ENCODE assay signal across 8 cellular contexts in genomic region chr7:106660862-106661720, GRCh38. TPM values are rescaled to one million over a fixed set of nuclear protein-coding genes. Genes with fewer than 3 reads are reported as not detected.
DNase-seq lines count a peak whose midpoint lies in the region; ATAC-seq and TF ChIP-seq lines count a peak whose summit lies in the region.

CCDC71L (minus strand) TSS chr7:106661158; CDS start chr7:106660896, 262 bp downstream.

- peak within 1 kb of the TSS; percentile 93 for H3K4me3 Mint-ChIP-seq in T-helper 2 cell treated with Interferon-gamma antibody and Interleukin-4, amounts not matched to agents 5 μg/mL and 100 μg/mL, for 36 hours

- DNase-seq in NCI-H187 treated with DMSO at 0.1 percent for 48 hours (lab: John Stamatoyannopoulos, UW) (peak; percentile 94), ascending aorta (ENCODE audit: low spot score in 2 of 2) (peak; percentile 90 to 98), hepatic stellate cell (ENCODE audit: low spot score) (peak; percentile 90), retina (peak; percentile 95), GF-D8 (lab: John Stamatoyannopoulos, UW) (no peak)
- peak; percentile 91 for DNase-seq in T-helper 2 cell treated with Interferon-gamma antibody and Interleukin-4, amounts not matched to agents 5 μg/mL and 100 μg/mL, for 36 hours (ENCODE audit: low spot score)

- intact Hi-C loops in ascending aorta (cut with DNase I): loop anchor here (1.0 to 5.0 kb wide), 8 partner anchors 76 to 1231 kb away; partner anchors contain the start of genes ATXN7L1, BCAP29, DLD and HBP1

- no peaks in the 10 kb centered on the region for H3K9me3 ChIP-seq in ascending aorta

- H3K4me1 ChIP-seq in ascending aorta: peaks cover 4 to 13% of the 10 kb centered on the region in 2 donors

- peaks cover 4% of the 10 kb centered on the region for H3K9me3 Mint-ChIP-seq in T-helper 2 cell treated with Interferon-gamma antibody and Interleukin-4, amounts not matched to agents 5 μg/mL and 100 μg/mL, for 36 hours

- peaks cover 34% of the 10 kb centered on the region for H3K4me1 Mint-ChIP-seq in T-helper 2 cell treated with Interferon-gamma antibody and Interleukin-4, amounts not matched to agents 5 μg/mL and 100 μg/mL, for 36 hours (ENCODE audit: low read depth)

- peaks cover 2% of the 10 kb centered on the region for H3K27me3 Mint-ChIP-seq in T-helper 2 cell treated with Interferon-gamma antibody and Interleukin-4, amounts not matched to agents 5 μg/mL and 100 μg/mL, for 36 hours (ENCODE audit: low read depth)

- ATAC-seq in GM18498 (IDR thresholded peaks at IDR 0.05; ENCODE audit: unreplicated experiment): peak; percentile 84
- ATAC-seq in HG02938 (IDR thresholded peaks at IDR 0.05; ENCODE audit: unreplicated experiment): peak; percentile 73

- H3K36me3 ChIP-seq in ascending aorta: no peaks in the 10 kb centered on the region

- H3K27ac ChIP-seq in ascending aorta: peak within 1 kb of the TSS; percentile 96 to 99

- H3K27ac Mint-ChIP-seq in T-helper 2 cell treated with Interferon-gamma antibody and Interleukin-4, amounts not matched to agents 5 μg/mL and 100 μg/mL, for 36 hours: peak within 1 kb of the TSS; percentile 94

- peaks cover 6% of the 10 kb centered on the region for H3K36me3 Mint-ChIP-seq in T-helper 2 cell treated with Interferon-gamma antibody and Interleukin-4, amounts not matched to agents 5 μg/mL and 100 μg/mL, for 36 hours (ENCODE audit: low read depth)

- no peak for TF ChIP-seq CTCF in ascending aorta (IDR thresholded peaks at IDR 0.05)

- H3K27me3 ChIP-seq in ascending aorta: no peaks in the 10 kb centered on the region

- peak within 1 kb of the TSS; percentile 93 to 99 for H3K4me3 ChIP-seq in ascending aorta

RNA-seq across cellular contexts. Expression of gene CCDC71L, which starts in this region (rescaled TPM):
- 46.6 TPM for total RNA-seq in ascending aorta
